In genomic region chr2:197784956-197785941, GRCh38 we compare ENCODE assay signal across 1 cellular context.
TF ChIP-seq lines count a peak whose summit lies in the region.

Gene BOLL (minus strand): TSS chr2:197785319. CDS start chr2:197781850, 3,469 bp downstream.

TF ChIP-seq in WTC11, 78 proteins besides CTCF, POLR2A, EP300 and RAD21 (continued from another document and continues in another):
- TF ChIP-seq ERG (CRISPR knock-in tag; IDR thresholded peaks at IDR 0.05), result no peak
- no peak for TF ChIP-seq ATF1 (CRISPR knock-in tag; IDR thresholded peaks at IDR 0.05)
- 0 out of 2 replicates have a peak, but pooled peaks have one; percentile 40 for TF ChIP-seq FOXP1 (CRISPR knock-in tag; IDR thresholded peaks at IDR 0.05; ENCODE audit: borderline replicate concordance)
- no peak for TF ChIP-seq HMGA2 (CRISPR knock-in tag; IDR thresholded peaks at IDR 0.05)
- TF ChIP-seq IRF2 (CRISPR knock-in tag; IDR thresholded peaks at IDR 0.05; ENCODE audit: borderline replicate concordance, low read depth), result no peak
- 0 out of 2 replicates have a peak, but pooled peaks have one; percentile 52 for TF ChIP-seq ZNF219 (CRISPR knock-in tag; IDR thresholded peaks at IDR 0.05; ENCODE audit: borderline replicate concordance)
- TF ChIP-seq NFATC4 (CRISPR knock-in tag; IDR thresholded peaks at IDR 0.05), result no peak
- TF ChIP-seq, protein P1, sequence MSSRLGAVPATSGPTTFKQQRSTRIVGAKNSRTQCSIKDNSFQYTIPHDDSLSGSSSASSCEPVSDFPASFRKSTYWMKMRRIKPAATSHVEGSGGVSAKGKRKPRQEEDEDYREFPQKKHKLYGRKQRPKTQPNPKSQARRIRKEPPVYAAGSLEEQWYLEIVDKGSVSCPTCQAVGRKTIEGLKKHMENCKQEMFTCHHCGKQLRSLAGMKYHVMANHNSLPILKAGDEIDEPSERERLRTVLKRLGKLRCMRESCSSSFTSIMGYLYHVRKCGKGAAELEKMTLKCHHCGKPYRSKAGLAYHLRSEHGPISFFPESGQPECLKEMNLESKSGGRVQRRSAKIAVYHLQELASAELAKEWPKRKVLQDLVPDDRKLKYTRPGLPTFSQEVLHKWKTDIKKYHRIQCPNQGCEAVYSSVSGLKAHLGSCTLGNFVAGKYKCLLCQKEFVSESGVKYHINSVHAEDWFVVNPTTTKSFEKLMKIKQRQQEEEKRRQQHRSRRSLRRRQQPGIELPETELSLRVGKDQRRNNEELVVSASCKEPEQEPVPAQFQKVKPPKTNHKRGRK (CRISPR knock-in tag; IDR thresholded peaks at IDR 0.05; ENCODE audit: borderline replicate concordance), result no peak
- TF ChIP-seq IRF1 (CRISPR knock-in tag; IDR thresholded peaks at IDR 0.05), result no peak
- TF ChIP-seq, protein P2, sequence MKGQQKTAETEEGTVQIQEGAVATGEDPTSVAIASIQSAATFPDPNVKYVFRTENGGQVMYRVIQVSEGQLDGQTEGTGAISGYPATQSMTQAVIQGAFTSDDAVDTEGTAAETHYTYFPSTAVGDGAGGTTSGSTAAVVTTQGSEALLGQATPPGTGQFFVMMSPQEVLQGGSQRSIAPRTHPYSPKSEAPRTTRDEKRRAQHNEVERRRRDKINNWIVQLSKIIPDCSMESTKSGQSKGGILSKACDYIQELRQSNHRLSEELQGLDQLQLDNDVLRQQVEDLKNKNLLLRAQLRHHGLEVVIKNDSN (CRISPR knock-in tag; IDR thresholded peaks at IDR 0.05), result no peak
- TF ChIP-seq CREB1 (CRISPR knock-in tag; IDR thresholded peaks at IDR 0.05), result no peak
- TF ChIP-seq TEAD1 (CRISPR knock-in tag; IDR thresholded peaks at IDR 0.05), result no peak
- no peak for TF ChIP-seq E2F1 (CRISPR knock-in tag; IDR thresholded peaks at IDR 0.05)
- no peak for TF ChIP-seq ZNF138 (CRISPR knock-in tag; conservative IDR thresholded peaks at IDR 0.05)
- no peak for TF ChIP-seq GRHL2 (CRISPR knock-in tag; IDR thresholded peaks at IDR 0.05; ENCODE audit: insufficient replicate concordance, severe bottlenecking)
- peak; percentile 39; the same call in 1 of the 2 replicates for TF ChIP-seq JUN (CRISPR knock-in tag; IDR thresholded peaks at IDR 0.05)
- TF ChIP-seq GABPB1 (CRISPR knock-in tag; IDR thresholded peaks at IDR 0.05), result no peak
- no peak for TF ChIP-seq ZNF263 (CRISPR knock-in tag; IDR thresholded peaks at IDR 0.05; ENCODE audit: low read depth)
- no peak for TF ChIP-seq TCF7 (CRISPR knock-in tag; IDR thresholded peaks at IDR 0.05; ENCODE audit: low read depth)
- TF ChIP-seq, protein P3, sequence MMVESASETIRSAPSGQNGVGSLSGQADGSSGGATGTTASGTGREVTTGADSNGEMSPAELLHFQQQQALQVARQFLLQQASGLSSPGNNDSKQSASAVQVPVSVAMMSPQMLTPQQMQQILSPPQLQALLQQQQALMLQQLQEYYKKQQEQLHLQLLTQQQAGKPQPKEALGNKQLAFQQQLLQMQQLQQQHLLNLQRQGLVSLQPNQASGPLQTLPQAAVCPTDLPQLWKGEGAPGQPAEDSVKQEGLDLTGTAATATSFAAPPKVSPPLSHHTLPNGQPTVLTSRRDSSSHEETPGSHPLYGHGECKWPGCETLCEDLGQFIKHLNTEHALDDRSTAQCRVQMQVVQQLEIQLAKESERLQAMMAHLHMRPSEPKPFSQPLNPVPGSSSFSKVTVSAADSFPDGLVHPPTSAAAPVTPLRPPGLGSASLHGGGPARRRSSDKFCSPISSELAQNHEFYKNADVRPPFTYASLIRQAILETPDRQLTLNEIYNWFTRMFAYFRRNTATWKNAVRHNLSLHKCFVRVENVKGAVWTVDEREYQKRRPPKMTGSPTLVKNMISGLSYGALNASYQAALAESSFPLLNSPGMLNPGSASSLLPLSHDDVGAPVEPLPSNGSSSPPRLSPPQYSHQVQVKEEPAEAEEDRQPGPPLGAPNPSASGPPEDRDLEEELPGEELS (CRISPR knock-in tag; IDR thresholded peaks at IDR 0.05), result peak; percentile 49; the same call in 1 of the 2 replicates
- TF ChIP-seq PRDM15 (CRISPR knock-in tag; IDR thresholded peaks at IDR 0.05), result no peak
- no peak for TF ChIP-seq GTF2I (CRISPR knock-in tag; conservative IDR thresholded peaks at IDR 0.05)
- no peak for TF ChIP-seq PRRX2 (CRISPR knock-in tag; IDR thresholded peaks at IDR 0.05)
- 0 out of 2 replicates have a peak, but pooled peaks have one; percentile 4 for TF ChIP-seq SMAD3 (CRISPR knock-in tag; IDR thresholded peaks at IDR 0.05; ENCODE audit: borderline replicate concordance)
- TF ChIP-seq KAT7 (CRISPR knock-in tag; IDR thresholded peaks at IDR 0.05; ENCODE audit: borderline replicate concordance), result no peak
- TF ChIP-seq, protein P4, sequence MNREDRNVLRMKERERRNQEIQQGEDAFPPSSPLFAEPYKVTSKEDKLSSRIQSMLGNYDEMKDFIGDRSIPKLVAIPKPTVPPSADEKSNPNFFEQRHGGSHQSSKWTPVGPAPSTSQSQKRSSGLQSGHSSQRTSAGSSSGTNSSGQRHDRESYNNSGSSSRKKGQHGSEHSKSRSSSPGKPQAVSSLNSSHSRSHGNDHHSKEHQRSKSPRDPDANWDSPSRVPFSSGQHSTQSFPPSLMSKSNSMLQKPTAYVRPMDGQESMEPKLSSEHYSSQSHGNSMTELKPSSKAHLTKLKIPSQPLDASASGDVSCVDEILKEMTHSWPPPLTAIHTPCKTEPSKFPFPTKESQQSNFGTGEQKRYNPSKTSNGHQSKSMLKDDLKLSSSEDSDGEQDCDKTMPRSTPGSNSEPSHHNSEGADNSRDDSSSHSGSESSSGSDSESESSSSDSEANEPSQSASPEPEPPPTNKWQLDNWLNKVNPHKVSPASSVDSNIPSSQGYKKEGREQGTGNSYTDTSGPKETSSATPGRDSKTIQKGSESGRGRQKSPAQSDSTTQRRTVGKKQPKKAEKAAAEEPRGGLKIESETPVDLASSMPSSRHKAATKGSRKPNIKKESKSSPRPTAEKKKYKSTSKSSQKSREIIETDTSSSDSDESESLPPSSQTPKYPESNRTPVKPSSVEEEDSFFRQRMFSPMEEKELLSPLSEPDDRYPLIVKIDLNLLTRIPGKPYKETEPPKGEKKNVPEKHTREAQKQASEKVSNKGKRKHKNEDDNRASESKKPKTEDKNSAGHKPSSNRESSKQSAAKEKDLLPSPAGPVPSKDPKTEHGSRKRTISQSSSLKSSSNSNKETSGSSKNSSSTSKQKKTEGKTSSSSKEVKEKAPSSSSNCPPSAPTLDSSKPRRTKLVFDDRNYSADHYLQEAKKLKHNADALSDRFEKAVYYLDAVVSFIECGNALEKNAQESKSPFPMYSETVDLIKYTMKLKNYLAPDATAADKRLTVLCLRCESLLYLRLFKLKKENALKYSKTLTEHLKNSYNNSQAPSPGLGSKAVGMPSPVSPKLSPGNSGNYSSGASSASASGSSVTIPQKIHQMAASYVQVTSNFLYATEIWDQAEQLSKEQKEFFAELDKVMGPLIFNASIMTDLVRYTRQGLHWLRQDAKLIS (CRISPR knock-in tag; IDR thresholded peaks at IDR 0.05; ENCODE audit: borderline replicate concordance), result no peak
- TF ChIP-seq, protein P5, sequence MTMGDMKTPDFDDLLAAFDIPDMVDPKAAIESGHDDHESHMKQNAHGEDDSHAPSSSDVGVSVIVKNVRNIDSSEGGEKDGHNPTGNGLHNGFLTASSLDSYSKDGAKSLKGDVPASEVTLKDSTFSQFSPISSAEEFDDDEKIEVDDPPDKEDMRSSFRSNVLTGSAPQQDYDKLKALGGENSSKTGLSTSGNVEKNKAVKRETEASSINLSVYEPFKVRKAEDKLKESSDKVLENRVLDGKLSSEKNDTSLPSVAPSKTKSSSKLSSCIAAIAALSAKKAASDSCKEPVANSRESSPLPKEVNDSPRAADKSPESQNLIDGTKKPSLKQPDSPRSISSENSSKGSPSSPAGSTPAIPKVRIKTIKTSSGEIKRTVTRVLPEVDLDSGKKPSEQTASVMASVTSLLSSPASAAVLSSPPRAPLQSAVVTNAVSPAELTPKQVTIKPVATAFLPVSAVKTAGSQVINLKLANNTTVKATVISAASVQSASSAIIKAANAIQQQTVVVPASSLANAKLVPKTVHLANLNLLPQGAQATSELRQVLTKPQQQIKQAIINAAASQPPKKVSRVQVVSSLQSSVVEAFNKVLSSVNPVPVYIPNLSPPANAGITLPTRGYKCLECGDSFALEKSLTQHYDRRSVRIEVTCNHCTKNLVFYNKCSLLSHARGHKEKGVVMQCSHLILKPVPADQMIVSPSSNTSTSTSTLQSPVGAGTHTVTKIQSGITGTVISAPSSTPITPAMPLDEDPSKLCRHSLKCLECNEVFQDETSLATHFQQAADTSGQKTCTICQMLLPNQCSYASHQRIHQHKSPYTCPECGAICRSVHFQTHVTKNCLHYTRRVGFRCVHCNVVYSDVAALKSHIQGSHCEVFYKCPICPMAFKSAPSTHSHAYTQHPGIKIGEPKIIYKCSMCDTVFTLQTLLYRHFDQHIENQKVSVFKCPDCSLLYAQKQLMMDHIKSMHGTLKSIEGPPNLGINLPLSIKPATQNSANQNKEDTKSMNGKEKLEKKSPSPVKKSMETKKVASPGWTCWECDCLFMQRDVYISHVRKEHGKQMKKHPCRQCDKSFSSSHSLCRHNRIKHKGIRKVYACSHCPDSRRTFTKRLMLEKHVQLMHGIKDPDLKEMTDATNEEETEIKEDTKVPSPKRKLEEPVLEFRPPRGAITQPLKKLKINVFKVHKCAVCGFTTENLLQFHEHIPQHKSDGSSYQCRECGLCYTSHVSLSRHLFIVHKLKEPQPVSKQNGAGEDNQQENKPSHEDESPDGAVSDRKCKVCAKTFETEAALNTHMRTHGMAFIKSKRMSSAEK (CRISPR knock-in tag; IDR thresholded peaks at IDR 0.05; ENCODE audit: borderline replicate concordance), result no peak
- TF ChIP-seq ELF4 (CRISPR knock-in tag; IDR thresholded peaks at IDR 0.05; ENCODE audit: low read depth), result no peak
- no peak for TF ChIP-seq ZNF232 (CRISPR knock-in tag; IDR thresholded peaks at IDR 0.05)
- TF ChIP-seq ZNF416 (CRISPR knock-in tag; IDR thresholded peaks at IDR 0.05), result no peak
- TF ChIP-seq ATF2 (CRISPR knock-in tag; IDR thresholded peaks at IDR 0.05; ENCODE audit: borderline replicate concordance, low read depth), result no peak
- TF ChIP-seq TEAD4 (CRISPR knock-in tag; IDR thresholded peaks at IDR 0.05), result no peak
- TF ChIP-seq, protein P6, sequence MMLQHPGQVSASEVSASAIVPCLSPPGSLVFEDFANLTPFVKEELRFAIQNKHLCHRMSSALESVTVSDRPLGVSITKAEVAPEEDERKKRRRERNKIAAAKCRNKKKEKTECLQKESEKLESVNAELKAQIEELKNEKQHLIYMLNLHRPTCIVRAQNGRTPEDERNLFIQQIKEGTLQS (CRISPR knock-in tag; conservative IDR thresholded peaks at IDR 0.05), result 0 out of 2 replicates have a peak, but pooled peaks have one; percentile 30
- TF ChIP-seq SP1 (CRISPR knock-in tag; conservative IDR thresholded peaks at IDR 0.05), result no peak; the same call in 1 of the 2 replicates
- no peak for TF ChIP-seq ZNF423 (CRISPR knock-in tag; IDR thresholded peaks at IDR 0.05)
- 0 out of 2 replicates have a peak, but pooled peaks have one; percentile 10 for TF ChIP-seq SMAD4 (CRISPR knock-in tag; IDR thresholded peaks at IDR 0.05)
- TF ChIP-seq ZNF396 (CRISPR knock-in tag; IDR thresholded peaks at IDR 0.05; ENCODE audit: borderline replicate concordance), result no peak
